Comparison of ENCODE assay signal across 28 cellular contexts in genomic region chr14:55954108-55954507, GRCh38.
"Had no signal": no experiment of that assay in that cellular context is flagged by ENCODE, and none has a peak within 500 bp of the region (broad histone marks: within the 10 kb centered on the region; RNA-seq: fewer than 3 reads in every experiment).

No MANE protein-coding gene starts in this region.

- H3K4me3 Mint-ChIP-seq: natural killer cell; nephron; neural progenitor cell; stimulated activated effector memory CD8-positive, alpha-beta T cell treated with anti-CD3 and anti-CD28 coated beads, Interleukin-12 subunit alpha, Interleukin-12 subunit beta, amount 100 ng/mL, for 72 hours; stimulated activated naive CD8-positive, alpha-beta T cell treated with anti-CD3 and anti-CD28 coated beads, Interleukin-15, amount 100 ng/mL, for 72 hours; type B pancreatic cell had no signal

- H3K9me3 Mint-ChIP-seq: natural killer cell; nephron; stimulated activated effector memory CD8-positive, alpha-beta T cell treated with anti-CD3 and anti-CD28 coated beads, Interleukin-12 subunit alpha, Interleukin-12 subunit beta, amount 100 ng/mL, for 72 hours; stimulated activated naive CD8-positive, alpha-beta T cell treated with anti-CD3 and anti-CD28 coated beads, Interleukin-15, amount 100 ng/mL, for 72 hours; type B pancreatic cell had no signal

- H3K27me3 ChIP-seq: ovary, right lobe of liver, sigmoid colon, suprapubic skin, testis, tibial artery, transverse colon, upper lobe of right lung, uterus had no signal

- H3K4me2 ChIP-seq: neural progenitor cell had no signal

- H2AFZ ChIP-seq: neural progenitor cell, parathyroid adenoma had no signal

- H3K27ac Mint-ChIP-seq: natural killer cell; nephron; neural progenitor cell; progenitor cell of endocrine pancreas; stimulated activated effector memory CD8-positive, alpha-beta T cell treated with anti-CD3 and anti-CD28 coated beads, Interleukin-12 subunit alpha, Interleukin-12 subunit beta, amount 100 ng/mL, for 72 hours; stimulated activated naive CD8-positive, alpha-beta T cell treated with anti-CD3 and anti-CD28 coated beads, Interleukin-15, amount 100 ng/mL, for 72 hours; type B pancreatic cell had no signal

- H3K36me3 ChIP-seq: ovary, right lobe of liver, sigmoid colon, suprapubic skin, tibial artery, transverse colon, upper lobe of right lung, uterus had no signal

- H3K9ac ChIP-seq: neural progenitor cell, parathyroid adenoma had no signal

- H3K27ac ChIP-seq: neural progenitor cell, ovary, parathyroid adenoma, psoas muscle, right lobe of liver, sigmoid colon, suprapubic skin, testis, tibial artery, transverse colon, upper lobe of right lung, uterus had no signal

- H3K9me3 ChIP-seq: ovary, psoas muscle, right lobe of liver, sigmoid colon, suprapubic skin, testis, tibial artery, transverse colon, upper lobe of right lung, uterus had no signal

- H3K36me3 Mint-ChIP-seq: natural killer cell; neural progenitor cell; stimulated activated effector memory CD8-positive, alpha-beta T cell treated with anti-CD3 and anti-CD28 coated beads, Interleukin-12 subunit alpha, Interleukin-12 subunit beta, amount 100 ng/mL, for 72 hours; type B pancreatic cell had no signal

- H3K27me3 Mint-ChIP-seq: progenitor cell of endocrine pancreas had no signal

- H3K4me1 ChIP-seq: parathyroid adenoma, psoas muscle, right lobe of liver, sigmoid colon, suprapubic skin, testis, tibial artery, transverse colon, upper lobe of right lung, uterus had no signal

- H3K79me2 ChIP-seq: parathyroid adenoma had no signal

- H3K4me3 ChIP-seq: neural progenitor cell, ovary, psoas muscle, right lobe of liver, sigmoid colon, suprapubic skin, testis, tibial artery, transverse colon, upper lobe of right lung, uterus had no signal

- ATAC-seq: natural killer cell; psoas muscle; right cardiac atrium; right lobe of liver; stimulated activated effector memory CD8-positive, alpha-beta T cell treated with anti-CD3 and anti-CD28 coated beads, Interleukin-12 subunit alpha, Interleukin-12 subunit beta, amount 100 ng/mL, for 72 hours; stimulated activated naive CD8-positive, alpha-beta T cell treated with anti-CD3 and anti-CD28 coated beads, Interleukin-15, amount 100 ng/mL, for 72 hours; stimulated activated naive CD8-positive, alpha-beta T cell treated with anti-CD3 and anti-CD28 coated beads, Interleukin-15, Interleukin-2, amounts not matched to agents 100 U/mL and 50 U/mL, for 24 hours; upper lobe of right lung had no signal

- H3K4me1 Mint-ChIP-seq: natural killer cell; stimulated activated effector memory CD8-positive, alpha-beta T cell treated with anti-CD3 and anti-CD28 coated beads, Interleukin-12 subunit alpha, Interleukin-12 subunit beta, amount 100 ng/mL, for 72 hours; stimulated activated naive CD8-positive, alpha-beta T cell treated with anti-CD3 and anti-CD28 coated beads, Interleukin-15, amount 100 ng/mL, for 72 hours had no signal

- DNase-seq: natural killer cell; occipital lobe; ovary; posterior cingulate gyrus; psoas muscle; right cardiac atrium; right lobe of liver; sigmoid colon; stimulated activated CD4-positive, alpha-beta T cell treated with anti-CD3 and anti-CD28 coated beads, Interleukin-15, amount 100 ng/mL, for 24 hours; stimulated activated CD4-positive, alpha-beta T cell treated with anti-CD3 and anti-CD28 coated beads, Interleukin-2, amount 100 ng/mL, for 24 hours; stimulated activated CD4-positive, alpha-beta T cell treated with anti-CD3 and anti-CD28 coated beads, Interleukin-2, amount 100 ng/mL, for 48 hours; stimulated activated CD4-positive, alpha-beta T cell treated with anti-CD3 and anti-CD28 coated beads, Interleukin-4, amount 100 ng/mL, for 24 hours; stimulated activated naive CD4-positive, alpha-beta T cell; stimulated activated naive CD8-positive, alpha-beta T cell treated with anti-CD3 and anti-CD28 coated beads, Interleukin-15, amount 100 ng/mL, for 72 hours; stimulated activated naive CD8-positive, alpha-beta T cell treated with anti-CD3 and anti-CD28 coated beads, Interleukin-15, Interleukin-2, amounts not matched to agents 100 U/mL and 50 U/mL, for 24 hours; substantia nigra; testis; tibial artery; transverse colon; upper lobe of right lung; uterus had no signal
